19 cellular contexts compared by ENCODE assay signal in the genomic region with DNA sequence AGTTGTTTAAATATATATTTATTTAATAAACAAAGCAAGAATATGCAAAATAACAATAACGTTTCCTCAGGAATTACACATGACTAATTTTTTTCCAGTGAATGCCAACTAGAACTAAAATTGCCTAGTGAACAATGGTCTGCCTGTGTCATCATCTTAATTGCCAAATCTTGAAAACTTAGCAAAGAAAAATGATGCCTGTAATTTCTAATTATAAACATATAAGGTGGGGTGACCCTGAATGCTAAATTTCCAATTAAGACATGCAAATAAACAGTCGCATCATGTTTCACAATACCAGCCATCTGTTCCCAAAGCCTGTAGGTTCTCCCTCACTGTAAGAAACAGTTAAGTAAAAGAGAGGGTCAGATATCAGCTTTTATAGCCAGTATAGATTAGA.
DNase-seq lines count a peak whose midpoint lies in the region; ATAC-seq, FAIRE-seq and TF ChIP-seq lines count a peak whose summit lies in the region.
"Had no signal": no experiment of that assay in that cellular context is flagged by ENCODE, and none has a peak within 500 bp of the region (broad histone marks: within the 10 kb centered on the region; RNA-seq: fewer than 3 reads in every experiment).

No MANE protein-coding gene starts in this region.

- H3K27ac Mint-ChIP-seq in activated T-helper 1 cell treated with anti-CD3 and anti-CD28 coated beads, Interleukin-12 subunit alpha, Interleukin-12 subunit beta, Interleukin-2, Interleukin-4 antibody, amounts not matched to agents 30 ng/mL and 10 ng/mL and 1 ng/mL, durations not matched to agents 14 hours and 24 hours and 36 hours: no peak overlapping the region
- H3K27ac Mint-ChIP-seq: B cell; CD4-positive, alpha-beta memory T cell; T-helper 17 cell had no signal

- no peak overlapping the region for H3K4me3 ChIP-seq in fibroblast of villous mesenchyme (ENCODE audit: low read depth, low read length)

- no peak overlapping the region for H3K4me3 Mint-ChIP-seq in activated T-helper 1 cell treated with anti-CD3 and anti-CD28 coated beads, Interleukin-12 subunit alpha, Interleukin-12 subunit beta, Interleukin-2, Interleukin-4 antibody, amounts not matched to agents 30 ng/mL and 10 ng/mL and 1 ng/mL, durations not matched to agents 14 hours and 24 hours and 36 hours
- H3K4me3 Mint-ChIP-seq: B cell; CD4-positive, alpha-beta memory T cell; T-helper 17 cell had no signal

- no peaks in the 10 kb centered on the region for H3K36me3 Mint-ChIP-seq in activated T-helper 1 cell treated with anti-CD3 and anti-CD28 coated beads, Interleukin-12 subunit alpha, Interleukin-12 subunit beta, Interleukin-2, Interleukin-4 antibody, amounts not matched to agents 30 ng/mL and 10 ng/mL and 1 ng/mL, durations not matched to agents 14 hours and 24 hours and 36 hours (ENCODE audit: low read depth)
- H3K36me3 Mint-ChIP-seq: CD4-positive, alpha-beta memory T cell had no signal

- peak; percentile 39 for FAIRE-seq in GM19239 (lab: Jason Lieb, UNC)
- FAIRE-seq: G401.6 had no signal

- H3K4me1 Mint-ChIP-seq in activated T-helper 1 cell treated with anti-CD3 and anti-CD28 coated beads, Interleukin-12 subunit alpha, Interleukin-12 subunit beta, Interleukin-2, Interleukin-4 antibody, amounts not matched to agents 30 ng/mL and 10 ng/mL and 1 ng/mL, durations not matched to agents 14 hours and 24 hours and 36 hours (ENCODE audit: low read depth): peaks cover 2% of the 10 kb centered on the region

- DNase-seq in GM19239 (ENCODE audit: insufficient read length, low spot score) (no peak), NCI-H2171 (lab: John Stamatoyannopoulos, UW) (peak; percentile 50), NCI-H82 treated with DMSO at 0.1 percent for 48 hours (lab: John Stamatoyannopoulos, UW; ENCODE audit: unreplicated experiment) (peak; percentile 14), fibroblast of villous mesenchyme (ENCODE audit: low read depth) (peak; percentile 49), retina (no peak)
- DNase-seq in activated T-helper 1 cell treated with anti-CD3 and anti-CD28 coated beads, Interleukin-12 subunit alpha, Interleukin-12 subunit beta, Interleukin-2, Interleukin-4 antibody, amounts not matched to agents 30 ng/mL and 10 ng/mL and 1 ng/mL, durations not matched to agents 14 hours and 24 hours and 36 hours (ENCODE audit: low spot score): no peak
- DNase-seq: CD4-positive, alpha-beta memory T cell; DND-41; GOT3; Karpas-422; MM.1S; NCI-H1105; NCI-H187; PC-3; T-helper 17 cell had no signal

- TF ChIP-seq CTCF in fibroblast of villous mesenchyme (IDR thresholded peaks at IDR 0.05; ENCODE audit: insufficient read depth, low read depth, low read length): no peak

- H3K9me3 Mint-ChIP-seq in activated T-helper 1 cell treated with anti-CD3 and anti-CD28 coated beads, Interleukin-12 subunit alpha, Interleukin-12 subunit beta, Interleukin-2, Interleukin-4 antibody, amounts not matched to agents 30 ng/mL and 10 ng/mL and 1 ng/mL, durations not matched to agents 14 hours and 24 hours and 36 hours: no peaks in the 10 kb centered on the region

- ATAC-seq in esophagus mucosa: no peak
- ATAC-seq in HG03108 (IDR thresholded peaks at IDR 0.05; ENCODE audit: unreplicated experiment): no peak
- ATAC-seq: PC-3, T-helper 17 cell had no signal

- peaks cover 16% of the 10 kb centered on the region for H3K27me3 Mint-ChIP-seq in activated T-helper 1 cell treated with anti-CD3 and anti-CD28 coated beads, Interleukin-12 subunit alpha, Interleukin-12 subunit beta, Interleukin-2, Interleukin-4 antibody, amounts not matched to agents 30 ng/mL and 10 ng/mL and 1 ng/mL, durations not matched to agents 14 hours and 24 hours and 36 hours (ENCODE audit: insufficient read depth)
- H3K27me3 Mint-ChIP-seq: B cell; CD4-positive, alpha-beta memory T cell; T-helper 17 cell had no signal

- intact Hi-C loops in activated T-helper 1 cell treated with anti-CD3 and anti-CD28 coated beads, Interleukin-12 subunit alpha, Interleukin-12 subunit beta, Interleukin-2, Interleukin-4 antibody, amounts not matched to agents 30 ng/mL and 10 ng/mL and 1 ng/mL, durations not matched to agents 14 hours and 24 hours and 36 hours (cut with micrococcal nuclease): no loop called here

Comparison
In these comparisons a context has a peak if more than half of its experiments do, and no peak if none do; other contexts are left out.
1. DNase-seq: peak in NCI-H2171 (single experiment), NCI-H82 treated with DMSO at 0.1 percent for 48 hours (single experiment) and fibroblast of villous mesenchyme (single experiment); none in GM19239 (single experiment), activated T-helper 1 cell treated with anti-CD3 and anti-CD28 coated beads, Interleukin-12 subunit alpha, Interleukin-12 subunit beta, Interleukin-2, Interleukin-4 antibody, amounts not matched to agents 30 ng/mL and 10 ng/mL and 1 ng/mL, durations not matched to agents 14 hours and 24 hours and 36 hours (single experiment) and retina (single experiment).